Comparison of ENCODE assay signal across 27 cellular contexts in the genomic region with DNA sequence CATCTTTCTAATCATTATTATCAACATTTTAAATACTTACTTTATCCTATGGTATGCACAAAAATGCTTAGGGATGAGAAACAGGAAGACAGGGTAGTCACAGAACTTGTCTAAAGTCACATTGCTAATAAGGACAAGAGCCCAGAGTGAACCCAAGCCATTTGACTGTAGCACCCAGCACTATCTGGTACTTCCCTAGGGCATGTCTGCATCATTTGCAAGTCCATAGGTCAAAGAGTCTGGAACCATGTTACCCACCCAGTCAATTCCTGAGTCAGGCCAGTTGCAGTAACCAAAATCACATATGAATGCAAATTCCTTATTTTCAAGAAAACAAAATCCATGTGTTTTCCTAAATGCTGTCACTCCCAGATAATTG.
"Had no signal": no experiment of that assay in that cellular context is flagged by ENCODE, and none has a peak within 500 bp of the region (broad histone marks: within the 10 kb centered on the region; RNA-seq: fewer than 3 reads in every experiment).

No MANE protein-coding gene starts in this region.

- H3K27ac ChIP-seq: coronary artery, esophagus muscularis mucosa, foreskin keratinocyte, gastroesophageal sphincter, heart left ventricle, hepatocyte, ovary, psoas muscle, sigmoid colon, thoracic aorta, tibial nerve, upper lobe of right lung, uterus had no signal

- DNase-seq: dermis blood vessel endothelial cell; effector memory CD4-positive, alpha-beta T cell; foreskin keratinocyte; heart left ventricle; left cardiac atrium; mesenchymal stem cell; midbrain; natural killer cell; occipital lobe; ovary; posterior cingulate gyrus; psoas muscle; right cardiac atrium; sigmoid colon; stimulated activated CD4-positive, alpha-beta T cell treated with anti-CD3 and anti-CD28 coated beads, Interleukin-15, amount 100 ng/mL, for 24 hours; stimulated activated CD4-positive, alpha-beta T cell treated with anti-CD3 and anti-CD28 coated beads, Interleukin-2, amount 100 ng/mL, for 48 hours; stimulated activated naive B cell treated with anti-CD40 and anti-IgM and Interleukin-4, amounts not matched to agents 10 μg/mL and 1 μg/mL and 100 μg/mL, for 72 hours; upper lobe of right lung; uterus had no signal

- H3K36me3 Mint-ChIP-seq: natural killer cell; stimulated activated naive B cell treated with anti-CD40 and anti-IgM and Interleukin-4, amounts not matched to agents 10 μg/mL and 1 μg/mL and 100 μg/mL, for 72 hours had no signal

- H2AFZ ChIP-seq: hepatocyte had no signal

- H3K27me3 ChIP-seq: esophagus muscularis mucosa, gastroesophageal sphincter, hepatocyte, ovary, sigmoid colon, tibial nerve, uterus had no signal

- H3K4me1 ChIP-seq: esophagus muscularis mucosa, foreskin keratinocyte, gastroesophageal sphincter, heart left ventricle, psoas muscle, sigmoid colon, tibial nerve, upper lobe of right lung, uterus had no signal

- H3K4me1 Mint-ChIP-seq: natural killer cell had no signal

- H3K27ac Mint-ChIP-seq: natural killer cell; stimulated activated naive CD8-positive, alpha-beta T cell treated with anti-CD3 and anti-CD28 coated beads, Interleukin-15, Interleukin-2, amounts not matched to agents 100 ng/mL and 50 ng/mL, for 24 hours had no signal

- H3K4me3 Mint-ChIP-seq: natural killer cell; stimulated activated naive CD8-positive, alpha-beta T cell treated with anti-CD3 and anti-CD28 coated beads, Interleukin-15, Interleukin-2, amounts not matched to agents 100 ng/mL and 50 ng/mL, for 24 hours had no signal

- H3K36me3 ChIP-seq: esophagus muscularis mucosa, gastroesophageal sphincter, heart left ventricle, ovary, sigmoid colon, thoracic aorta, tibial nerve, upper lobe of right lung, uterus had no signal

- H3K4me3 ChIP-seq: coronary artery, esophagus muscularis mucosa, gastroesophageal sphincter, heart left ventricle, hepatocyte, ovary, psoas muscle, sigmoid colon, thoracic aorta, tibial nerve, upper lobe of right lung, uterus had no signal

- FAIRE-seq: endothelial cell of umbilical vein had no signal

- H3K9me3 ChIP-seq: esophagus muscularis mucosa, gastroesophageal sphincter, heart left ventricle, ovary, psoas muscle, sigmoid colon, thoracic aorta, tibial nerve, upper lobe of right lung, uterus had no signal

- ATAC-seq: foreskin keratinocyte, gastroesophageal sphincter, heart left ventricle, left cardiac atrium, natural killer cell, psoas muscle, right cardiac atrium, upper lobe of right lung had no signal

- H3K4me2 ChIP-seq: hepatocyte had no signal

- H3K79me2 ChIP-seq: hepatocyte had no signal

- H3K9me3 Mint-ChIP-seq: natural killer cell; stimulated activated naive CD8-positive, alpha-beta T cell treated with anti-CD3 and anti-CD28 coated beads, Interleukin-15, Interleukin-2, amounts not matched to agents 100 ng/mL and 50 ng/mL, for 24 hours had no signal
